10 cellular contexts compared by ENCODE assay signal in the genomic region with DNA sequence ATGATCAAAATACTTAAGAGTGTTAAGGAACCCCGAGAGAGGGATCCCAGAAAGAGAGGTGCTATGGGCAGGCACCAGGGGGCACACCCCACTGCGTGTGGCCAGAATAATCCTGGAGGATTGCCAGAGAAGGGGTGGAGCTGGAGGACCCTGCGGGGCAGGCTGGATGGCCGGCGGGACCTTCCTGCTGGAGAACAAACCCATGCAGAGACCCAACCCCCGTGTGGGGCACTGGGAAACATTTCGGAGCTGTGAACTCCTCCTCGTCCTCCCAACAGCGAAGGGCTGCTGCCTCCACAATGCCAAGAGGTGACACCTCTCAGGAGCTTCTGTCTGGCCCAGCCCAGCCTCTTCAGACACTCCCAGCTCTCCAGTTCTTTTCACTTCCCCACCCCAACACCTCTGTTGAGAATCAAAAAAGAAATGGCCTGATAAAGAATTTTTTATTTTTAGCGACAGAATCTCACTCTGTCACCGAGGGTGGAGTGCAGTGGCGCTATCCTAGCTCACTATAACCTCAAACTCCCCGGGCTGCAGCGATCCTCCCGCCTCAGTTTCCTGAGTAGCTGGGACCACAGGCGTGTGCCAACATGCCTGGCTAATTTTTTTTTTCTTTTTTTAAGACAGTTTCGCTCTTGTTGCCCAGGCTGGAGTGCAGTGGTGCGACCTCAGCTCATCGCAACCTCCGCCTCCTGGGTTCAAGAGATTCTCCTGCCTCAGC. TPM values are rescaled to one million over a fixed set of nuclear protein-coding genes. Genes with fewer than 3 reads are reported as not detected.
DNase-seq lines count a peak whose midpoint lies in the region; ATAC-seq and TF ChIP-seq lines count a peak whose summit lies in the region.
"Had no signal": no experiment of that assay in that cellular context is flagged by ENCODE, and none has a peak within 500 bp of the region (broad histone marks: within the 10 kb centered on the region; RNA-seq: fewer than 3 reads in every experiment).

No MANE protein-coding gene starts in this region.

- peak overlapping the region; percentile 41 for H3K27ac Mint-ChIP-seq in activated T-cell treated with anti-CD3 and anti-CD28 coated beads, Interleukin-2, amount 50 U/mL, for 24 hours

- H3K36me3 Mint-ChIP-seq in activated T-cell treated with anti-CD3 and anti-CD28 coated beads, Interleukin-2, amount 50 U/mL, for 24 hours (ENCODE audit: low read depth): no peaks in the 10 kb centered on the region

- intact Hi-C loops in left ventricle myocardium superior (cut with micrococcal nuclease): loop anchor here (10.0 kb wide), 1 partner anchor 83 kb away; no protein-coding TSS in a partner anchor

- TF ChIP-seq CTCF in GM20000 (IDR thresholded peaks at IDR 0.05; ENCODE audit: extremely low read depth, missing control alignments): no peak

- no peaks in the 10 kb centered on the region for H3K9me3 Mint-ChIP-seq in activated T-cell treated with anti-CD3 and anti-CD28 coated beads, Interleukin-2, amount 50 U/mL, for 24 hours

- peak in 4 of 6 experiments; percentile 7 to 35 (median 12) for DNase-seq in stimulated activated naive CD4-positive, alpha-beta T cell (lab: John Stamatoyannopoulos, UW)
- no peak for DNase-seq in stimulated activated naive CD4-positive, alpha-beta T cell treated with Interleukin-2 at 50 U/mL for 16 hours (lab: John Stamatoyannopoulos, UW)
- no peak for DNase-seq in activated T-cell treated with anti-CD3 and anti-CD28 coated beads, Interleukin-2, amount 50 U/mL, for 24 hours
- DNase-seq in left ventricle myocardium superior: no peak
- DNase-seq in GM20000 (ENCODE audit: low spot score): no peak
- no peak for DNase-seq in stimulated activated CD4-positive, alpha-beta T cell treated with anti-CD3 and anti-CD28 coated beads, Interleukin-4, amount 100 ng/mL, for 4 hours
- no peak for DNase-seq in foreskin melanocyte
- no peak for DNase-seq in NCI-H1436 (lab: John Stamatoyannopoulos, UW)
- DNase-seq: NCI-H2081 treated with DMSO at 0.1 percent for 48 hours had no signal

- ATAC-seq in left ventricle myocardium superior: peak; percentile 62

- peaks cover 14% of the 10 kb centered on the region for H3K27me3 Mint-ChIP-seq in activated T-cell treated with anti-CD3 and anti-CD28 coated beads, Interleukin-2, amount 50 U/mL, for 24 hours

- H3K4me1 Mint-ChIP-seq in activated T-cell treated with anti-CD3 and anti-CD28 coated beads, Interleukin-2, amount 50 U/mL, for 24 hours (ENCODE audit: low read depth): peaks cover 25% of the 10 kb centered on the region

- H3K4me3 Mint-ChIP-seq in activated T-cell treated with anti-CD3 and anti-CD28 coated beads, Interleukin-2, amount 50 U/mL, for 24 hours: no peak overlapping the region

RNA-seq across cellular contexts. Expression of gene RHOD, which starts 25.6 kb away (rescaled TPM):
- 67.6 TPM for total RNA-seq in left ventricle myocardium superior
- total RNA-seq: H4 had no signal

RNA-seq across cellular contexts. Expression of gene KDM2A, which starts 36.8 kb away (rescaled TPM):
- total RNA-seq in left ventricle myocardium superior: 37.5 TPM

RNA-seq across cellular contexts. Expression of gene SYT12, which starts 59.3 kb away (rescaled TPM):
- total RNA-seq in left ventricle myocardium superior: 0.37 TPM
- total RNA-seq: H4 had no signal

Comparison
In these comparisons a context has a peak if more than half of its experiments do, and no peak if none do; other contexts are left out.
1. DNase-seq: peak in stimulated activated naive CD4-positive, alpha-beta T cell (4 of 6); none in stimulated activated naive CD4-positive, alpha-beta T cell treated with Interleukin-2 at 50 U/mL for 16 hours (single experiment), activated T-cell treated with anti-CD3 and anti-CD28 coated beads, Interleukin-2, amount 50 U/mL, for 24 hours (single experiment), left ventricle myocardium superior (single experiment), GM20000 (single experiment), stimulated activated CD4-positive, alpha-beta T cell treated with anti-CD3 and anti-CD28 coated beads, Interleukin-4, amount 100 ng/mL, for 4 hours (0 of 2), foreskin melanocyte (single experiment) and NCI-H1436 (single experiment).